ENCODE assay signal across 27 cellular contexts in the genomic region with DNA sequence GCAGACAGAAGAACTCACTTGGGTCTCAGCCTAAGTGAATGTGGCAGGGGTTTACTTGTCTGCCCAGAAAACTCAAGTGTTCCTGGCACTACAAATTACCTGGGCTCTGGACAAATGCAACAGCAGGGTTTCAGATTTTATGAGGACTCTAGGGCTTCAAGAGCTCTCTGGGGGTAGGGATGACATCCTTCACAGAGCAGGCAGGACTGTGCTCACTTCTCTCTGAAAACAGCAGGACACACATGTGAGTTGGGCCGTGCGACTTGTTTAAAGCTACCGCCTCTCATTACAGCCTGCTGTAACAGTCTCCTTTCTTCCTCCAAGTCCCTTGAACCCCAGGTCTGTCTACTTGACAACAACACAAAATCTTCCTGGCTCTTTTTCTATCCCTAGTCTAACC.
"Had no signal": no experiment of that assay in that cellular context is flagged by ENCODE, and none has a peak within 500 bp of the region (broad histone marks: within the 10 kb centered on the region; RNA-seq: fewer than 3 reads in every experiment).

No MANE protein-coding gene starts in this region.

- H3K79me2 ChIP-seq: hepatocyte had no signal

- H3K27ac ChIP-seq: esophagus muscularis mucosa, foreskin keratinocyte, gastroesophageal sphincter, heart left ventricle, hepatocyte, left lung, prostate gland, right atrium auricular region, stomach, tibial artery had no signal

- H2AFZ ChIP-seq: hepatocyte had no signal

- DNase-seq: dermis blood vessel endothelial cell; effector memory CD4-positive, alpha-beta T cell; foreskin keratinocyte; heart left ventricle; kidney; left cardiac atrium; left lung; mesenchymal stem cell; mucosa of descending colon; naive thymus-derived CD4-positive, alpha-beta T cell; nephron progenitor cell; nucleus accumbens; stimulated activated CD4-positive, alpha-beta T cell treated with anti-CD3 and anti-CD28 coated beads, Interleukin-2, amount 100 ng/mL, for 24 hours; stimulated activated CD4-positive, alpha-beta T cell treated with anti-CD3 and anti-CD28 coated beads, Interleukin-4, amount 100 ng/mL, for 24 hours; stimulated activated naive CD4-positive, alpha-beta T cell treated with Interleukin-2 at 50 U/mL for 16 hours; stomach; tibial artery had no signal

- H3K9me3 Mint-ChIP-seq: type B pancreatic cell had no signal

- H3K36me3 Mint-ChIP-seq: naive thymus-derived CD4-positive, alpha-beta T cell; stimulated activated effector memory CD8-positive, alpha-beta T cell treated with anti-CD3 and anti-CD28 coated beads, Interleukin-12 subunit alpha, Interleukin-12 subunit beta, amount 100 ng/mL, for 72 hours; type B pancreatic cell had no signal

- H3K4me3 Mint-ChIP-seq: mesothelial cell of epicardium; naive thymus-derived CD4-positive, alpha-beta T cell; nephron progenitor cell; stimulated activated effector memory CD8-positive, alpha-beta T cell treated with anti-CD3 and anti-CD28 coated beads, Interleukin-12 subunit alpha, Interleukin-12 subunit beta, amount 100 ng/mL, for 72 hours; type B pancreatic cell had no signal

- H3K27me3 ChIP-seq: hepatocyte, right atrium auricular region, tibial artery had no signal

- H3K4me3 ChIP-seq: esophagus muscularis mucosa, gastroesophageal sphincter, heart left ventricle, hepatocyte, left lung, mucosa of descending colon, prostate gland, right atrium auricular region, smooth muscle cell, stomach, tibial artery had no signal

- H3K4me1 ChIP-seq: esophagus muscularis mucosa, foreskin keratinocyte, gastroesophageal sphincter, heart left ventricle, left lung, prostate gland, right atrium auricular region, stomach, tibial artery had no signal

- H3K4me1 Mint-ChIP-seq: stimulated activated effector memory CD8-positive, alpha-beta T cell treated with anti-CD3 and anti-CD28 coated beads, Interleukin-12 subunit alpha, Interleukin-12 subunit beta, amount 100 ng/mL, for 72 hours had no signal

- H3K36me3 ChIP-seq: esophagus muscularis mucosa, gastroesophageal sphincter, heart left ventricle, left lung, prostate gland, right atrium auricular region, stomach, tibial artery had no signal

- H3K27ac Mint-ChIP-seq: mesothelial cell of epicardium; naive thymus-derived CD4-positive, alpha-beta T cell; nephron progenitor cell; stimulated activated effector memory CD8-positive, alpha-beta T cell treated with anti-CD3 and anti-CD28 coated beads, Interleukin-12 subunit alpha, Interleukin-12 subunit beta, amount 100 ng/mL, for 72 hours; type B pancreatic cell had no signal

- ATAC-seq: foreskin keratinocyte; gastroesophageal sphincter; heart left ventricle; left cardiac atrium; left lung; mucosa of descending colon; naive thymus-derived CD4-positive, alpha-beta T cell; sciatic nerve; stimulated activated effector memory CD8-positive, alpha-beta T cell treated with anti-CD3 and anti-CD28 coated beads, Interleukin-12 subunit alpha, Interleukin-12 subunit beta, amount 100 ng/mL, for 72 hours had no signal

- H3K4me2 ChIP-seq: hepatocyte, smooth muscle cell had no signal
